Comparison of ENCODE assay signal across 5 cellular contexts in genomic region chr15:90281584-90282145, GRCh38. TPM values are rescaled to one million over a fixed set of nuclear protein-coding genes. Genes with fewer than 3 reads are reported as not detected.
"Had no signal": no experiment of that assay in that cellular context is flagged by ENCODE, and none has a peak within 500 bp of the region (broad histone marks: within the 10 kb centered on the region; RNA-seq: fewer than 3 reads in every experiment).

No MANE protein-coding gene starts in this region.

RNA-seq across cellular contexts. Expression of gene TTLL13, which starts 32.3 kb away (rescaled TPM):
- total RNA-seq: astrocyte, body of pancreas, LHCN-M2, RPMI7951, SJCRH30 had no signal
